Comparison of ENCODE assay signal across 8 cellular contexts in genomic region chr19:39996218-39996810, GRCh38. TPM values are rescaled to one million over a fixed set of nuclear protein-coding genes. Genes with fewer than 3 reads are reported as not detected.
DNase-seq lines count a peak whose midpoint lies in the region; ATAC-seq, FAIRE-seq and TF ChIP-seq lines count a peak whose summit lies in the region.

No MANE protein-coding gene starts in this region.

- peak; percentile 25 for ATAC-seq in HG03159 (IDR thresholded peaks at IDR 0.05; ENCODE audit: unreplicated experiment)

- TF ChIP-seq CTCF in bronchial epithelial cell (IDR thresholded peaks at IDR 0.05; ENCODE audit: insufficient read depth, low read length, severe bottlenecking): no peak
- no peak for TF ChIP-seq CTCF in kidney (IDR thresholded peaks at IDR 0.05; ENCODE audit: borderline replicate concordance, extremely low read depth, insufficient read depth)

- no peaks in the 10 kb centered on the region for H3K27me3 ChIP-seq in bronchial epithelial cell (ENCODE audit: control insufficient read depth, insufficient read depth, low read length)

- FAIRE-seq in GM18507 (lab: Jason Lieb, UNC) (no peak), bronchial epithelial cell (lab: Jason Lieb, UNC) (no peak), kidney (lab: Jason Lieb, UNC) (no peak)

- H3K4me3 ChIP-seq in bronchial epithelial cell (ENCODE audit: low read depth, low read length) (peak overlapping the region; percentile 63), kidney (ENCODE audit: low read length in 2 of 2) (peak overlapping the region; percentile 86 to 97)

- H3K9me3 ChIP-seq in kidney (ENCODE audit: control insufficient read depth in 1 of 2, low read length in 2 of 2): no peaks in the 10 kb centered on the region

- H3K4me1 ChIP-seq in kidney (ENCODE audit: control insufficient read depth in 1 of 2, insufficient read depth in 1 of 2, low read depth in 1 of 2, low read length in 2 of 2): peaks cover 6 to 16% of the 10 kb centered on the region in 2 donors

- H3K9ac ChIP-seq in kidney (ENCODE audit: low read length in 2 of 2): peak overlapping the region; percentile 83 to 85

- H3K27ac ChIP-seq in kidney (ENCODE audit: low read depth in 2 of 2, low read length in 2 of 2): peak overlapping the region; percentile 88

- H3K36me3 ChIP-seq in bronchial epithelial cell (ENCODE audit: control insufficient read depth, insufficient read depth, low read length): no peaks in the 10 kb centered on the region
- no peaks in the 10 kb centered on the region for H3K36me3 ChIP-seq in kidney (ENCODE audit: control insufficient read depth in 1 of 2, insufficient read depth in 2 of 2, low read length in 2 of 2)

- DNase-seq in Ammon's horn (ENCODE audit: low spot score) (peak; percentile 33), GM18507 (ENCODE audit: extremely low spot score, insufficient read length, low read depth) (peak; percentile 15), RKO (ENCODE audit: low spot score) (peak; percentile 79), bronchial epithelial cell (ENCODE audit: low read depth) (peak; percentile 65), kidney (no peak), KG1 (lab: John Stamatoyannopoulos, UW) (no peak)
- DNase-seq in stimulated activated CD8-positive, alpha-beta memory T cell treated with anti-CD3 and anti-CD28 coated beads, Interleukin-12 subunit alpha, Interleukin-12 subunit beta, amount 100 ng/mL, for 1 hour (ENCODE audit: low read depth): peak; percentile 8

- intact Hi-C loops in kidney (cut with DNase I): no loop called here

RNA-seq across cellular contexts. Expression of gene ZNF546, which starts 0.5 kb away (rescaled TPM):
- total RNA-seq in bronchial epithelial cell (2.2 and 2.4 TPM in 2 replicates), kidney (7.3 TPM)
- 3.4 TPM for polyA plus RNA-seq in kidney (ENCODE audit: insufficient read depth, low read depth, low replicate concordance)

RNA-seq across cellular contexts. Expression of gene PSMC4, which starts 25.3 kb away (rescaled TPM):
- total RNA-seq in bronchial epithelial cell (89.2 and 99.3 TPM in 2 replicates), kidney (84.7 TPM)
- polyA plus RNA-seq in kidney (ENCODE audit: insufficient read depth, low read depth, low replicate concordance): 113 TPM

RNA-seq across cellular contexts. Expression of gene ZNF780B, which starts 59.7 kb away (rescaled TPM):
- total RNA-seq in bronchial epithelial cell (7.9 and 11.0 TPM in 2 replicates), kidney (33.2 TPM)
- polyA plus RNA-seq in kidney (ENCODE audit: insufficient read depth, low read depth, low replicate concordance): 4.6 TPM

Comparison
In these comparisons a context has a peak if more than half of its experiments do, and no peak if none do; other contexts are left out.
1. DNase-seq: peak in Ammon's horn (single experiment), GM18507 (single experiment), RKO (single experiment), bronchial epithelial cell (single experiment) and stimulated activated CD8-positive, alpha-beta memory T cell treated with anti-CD3 and anti-CD28 coated beads, Interleukin-12 subunit alpha, Interleukin-12 subunit beta, amount 100 ng/mL, for 1 hour (single experiment); none in kidney (single experiment) and KG1 (single experiment).